8 cellular contexts compared by ENCODE assay signal in the genomic region with DNA sequence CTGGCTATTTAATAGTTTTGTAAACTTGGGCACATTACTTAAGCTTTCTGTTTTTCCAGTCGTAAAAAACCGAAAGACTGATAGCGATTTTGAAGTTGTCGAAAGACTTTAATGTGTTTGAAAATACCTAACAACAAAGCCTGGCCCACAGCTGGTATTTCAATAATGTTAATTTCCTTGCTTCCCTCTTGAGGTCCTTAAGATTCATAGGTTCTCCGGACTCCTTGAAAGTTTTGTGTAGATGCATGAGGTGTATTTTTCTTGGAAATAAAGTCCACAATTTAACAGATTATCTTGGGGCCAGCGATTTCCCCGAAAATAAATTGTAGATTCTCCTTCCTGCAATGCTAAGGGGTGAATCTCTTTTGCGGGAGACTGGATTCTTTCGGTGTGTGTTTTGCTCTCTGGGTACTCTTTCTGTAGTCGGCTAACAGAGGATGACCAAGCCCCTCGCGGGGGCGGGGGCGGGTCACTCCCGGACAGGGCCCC. TPM values are rescaled to one million over a fixed set of nuclear protein-coding genes. Genes with fewer than 3 reads are reported as not detected.
DNase-seq lines count a peak whose midpoint lies in the region; ATAC-seq and TF ChIP-seq lines count a peak whose summit lies in the region.

No MANE protein-coding gene starts in this region.

- H3K27me3 Mint-ChIP-seq in CD8-positive, alpha-beta T cell (ENCODE audit: low read depth), result no peaks in the 10 kb centered on the region

- H3K4me3 ChIP-seq in CD8-positive, alpha-beta T cell (ENCODE audit: low read depth, low read length), result peak overlapping the region; percentile 54
- H3K4me3 ChIP-seq in PC-3 (ENCODE audit: low read length) (peak overlapping the region; percentile 90), epithelial cell of esophagus (ENCODE audit: low read length) (peak overlapping the region; percentile 78), ovary (peak overlapping the region; percentile 98)

- no peaks in the 10 kb centered on the region for H3K9me3 Mint-ChIP-seq in CD8-positive, alpha-beta T cell

- peak overlapping the region; percentile 98 for H3K9ac ChIP-seq in PC-3 (ENCODE audit: low read length)

- peak overlapping the region; percentile 91 for H2AFZ ChIP-seq in PC-3 (ENCODE audit: low read length)

- CTCF ChIA-PET in CD8-positive, alpha-beta T cell (lab: Charles Lee), result interaction anchor here (0.8 to 2.3 kb wide), 22 partner anchors 9 to 467 kb away, joined by 3 to 16 read pairs (median 4); partner anchors contain the start of genes GMEB1, SRSF4 and TAF12
- CTCF ChIA-PET in PC-3 (lab: Charles Lee), result interaction anchor here (0.9 to 1.2 kb wide), 2 partner anchors 12 to 19 kb away, joined by 4 to 23 read pairs; no protein-coding TSS in a partner anchor

- H3F3A ChIP-seq in PC-3 (ENCODE audit: low read length, unreplicated experiment), result no peaks in the 10 kb centered on the region

- H3K4me1 ChIP-seq in CD8-positive, alpha-beta T cell (ENCODE audit: insufficient read depth, low read length), result peaks cover 36% of the 10 kb centered on the region
- H3K4me1 ChIP-seq in PC-3 (ENCODE audit: insufficient read depth, low read length) (peaks cover 21% of the 10 kb centered on the region), ovary (ENCODE audit: insufficient read depth) (peaks cover 5% of the 10 kb centered on the region)

- H3K4me2 ChIP-seq in PC-3 (ENCODE audit: low read length), result peak overlapping the region; percentile 83

- peaks cover 43% of the 10 kb centered on the region for H3K79me2 ChIP-seq in PC-3 (ENCODE audit: low read length)

- no peak for DNase-seq in CD8-positive, alpha-beta T cell
- DNase-seq in PC-3 (no peak), epithelial cell of esophagus (ENCODE audit: low read depth) (no peak), ovary (no peak), NCI-H1694 treated with DMSO at 0.1 percent for 48 hours (lab: John Stamatoyannopoulos, UW) (no peak)

- peak overlapping the region; percentile 84 for H3K27ac ChIP-seq in CD8-positive, alpha-beta T cell (ENCODE audit: low read depth, low read length)
- peak overlapping the region; percentile 4; the same call in 1 of the 2 replicates for H3K27ac ChIP-seq in PC-3 (ENCODE audit: low read length)
- peak overlapping the region in 1 of 2 donors; percentile 83 for H3K27ac ChIP-seq in ovary

- no peaks in the 10 kb centered on the region for H3K9me3 ChIP-seq in CD8-positive, alpha-beta T cell (ENCODE audit: low read length)
- no peaks in the 10 kb centered on the region for H3K9me3 ChIP-seq in PC-3 (ENCODE audit: low read length)
- no peaks in the 10 kb centered on the region for H3K9me3 ChIP-seq in ovary

- POLR2A ChIA-PET in CD8-positive, alpha-beta T cell (lab: Charles Lee), result interaction anchor here (0.5 to 3.5 kb wide), 18 partner anchors 9 to 487 kb away, joined by 3 to 53 read pairs (median 6); partner anchors contain the start of genes GMEB1, MED18, RNU11 and SRSF4
- POLR2A ChIA-PET in PC-3 (lab: Charles Lee; ENCODE audit: unreplicated experiment), result interaction anchor here (0.5 to 1.3 kb wide), 7 partner anchors 12 to 93 kb away, joined by 4 to 32 read pairs (median 5); partner anchors contain the start of genes GMEB1, RNU11 and TAF12

- TF ChIP-seq POLR2A in ovary (IDR thresholded peaks at IDR 0.05), result no peak

- H3K27ac Mint-ChIP-seq in CD8-positive, alpha-beta T cell, result peak overlapping the region; percentile 96

- peak overlapping the region; percentile 97 for H3K4me3 Mint-ChIP-seq in CD8-positive, alpha-beta T cell

- 3 to 6% (median 4%) methylated on average over 14 to 15 of the region's 15 CpGs for WGBS in ovary, 3 donors

- no peak for TF ChIP-seq CTCF in CD8-positive, alpha-beta T cell (IDR thresholded peaks at IDR 0.05)
- TF ChIP-seq CTCF in PC-3 (conservative IDR thresholded peaks at IDR 0.05; ENCODE audit: low read depth, low read length), result no peak
- no peak for TF ChIP-seq CTCF in epithelial cell of esophagus (IDR thresholded peaks at IDR 0.05; ENCODE audit: insufficient read depth, low read depth, low read length, missing control alignments)
- TF ChIP-seq CTCF in ovary (IDR thresholded peaks at IDR 0.05), result no peak

- H3K27me3 ChIP-seq in CD8-positive, alpha-beta T cell (ENCODE audit: insufficient read depth, low read length), result no peaks in the 10 kb centered on the region
- H3K27me3 ChIP-seq in PC-3 (ENCODE audit: low read length), result no peaks in the 10 kb centered on the region
- no peaks in the 10 kb centered on the region for H3K27me3 ChIP-seq in ovary

- peaks cover 28% of the 10 kb centered on the region for H4K20me1 ChIP-seq in PC-3 (ENCODE audit: low read length)

- H3K36me3 Mint-ChIP-seq in CD8-positive, alpha-beta T cell, result peaks cover 32% of the 10 kb centered on the region

- TF ChIP-seq EP300 in ovary (IDR thresholded peaks at IDR 0.05), result no peak

- peaks cover 17% of the 10 kb centered on the region for H3K36me3 ChIP-seq in CD8-positive, alpha-beta T cell (ENCODE audit: insufficient read depth, low read length)
- H3K36me3 ChIP-seq in PC-3 (ENCODE audit: low read depth, low read length), result peaks cover 24% of the 10 kb centered on the region
- no peaks in the 10 kb centered on the region for H3K36me3 ChIP-seq in ovary

- TSS peak; percentile 69 for BruUV-seq in PC-3 (replicated peaks; lab: Mats Ljungman, UMichigan)

- peaks cover 29% of the 10 kb centered on the region for H3K4me1 Mint-ChIP-seq in CD8-positive, alpha-beta T cell (ENCODE audit: low read depth)

- H3K9me2 ChIP-seq in PC-3 (replicated peaks; ENCODE audit: low read length), result no peaks in the 10 kb centered on the region

- ATAC-seq in CD8-positive, alpha-beta T cell, result no peak
- ATAC-seq in PC-3 (no peak), GM19395 (IDR thresholded peaks at IDR 0.05; ENCODE audit: unreplicated experiment) (no peak), HG02885 (IDR thresholded peaks at IDR 0.05; ENCODE audit: poor library complexity, unreplicated experiment) (no peak), HG03457 (IDR thresholded peaks at IDR 0.05; ENCODE audit: unreplicated experiment) (no peak)

- intact Hi-C loops in CD8-positive, alpha-beta T cell (cut with DNase I, micrococcal nuclease), result loop anchor here (1.0 to 5.0 kb wide), 18 partner anchors 39 to 1579 kb away; partner anchors contain the start of genes MED18 (in 2 of the 2), RNU11 (in 2 of the 2), SRSF4 (in 2 of the 2) and TAF12 (in 2 of the 2)
- intact Hi-C loops in PC-3 (cut with micrococcal nuclease), result loop anchor here (1.0 to 2.0 kb wide), 4 partner anchors 67 to 141 kb away; partner anchors contain the start of genes RNU11 and TAF12
- intact Hi-C loops in ovary (cut with DNase I), result loop anchor here in 3 of 4 donors (5.0 to 10.0 kb wide), 2 partner anchors 81 to 94 kb away; partner anchors contain the start of gene TAF12 (in 2 of the 3)

RNA-seq across cellular contexts. Expression of gene YTHDF2, which starts 0.7 kb away (rescaled TPM):
- total RNA-seq in CD8-positive, alpha-beta T cell, result 100 to 1,000 TPM in 1 of 2 experiments, 10 to 100 TPM in 1; 95.3 to 101 TPM
- total RNA-seq in PC-3 (2014; rRNA removed), result 49.8 and 55.0 TPM in 2 replicates
- 10 to 100 TPM; 25.8 to 70.2 (median 54.8) TPM for total RNA-seq in ovary
- 10 to 100 TPM; 31.2 to 58.5 TPM for polyA plus RNA-seq in ovary
